ENCODE assay signal across 1 cellular context in genomic region chr7:2631924-2632716, GRCh38.
A peak's percentile ranks its signal among the peaks of the same experiment; 100 is the strongest.
TF ChIP-seq lines count a peak whose summit lies in the region.

TSS of gene TTYH3 (plus strand) at chr7:2631986. CDS start at chr7:2632156, 170 bp downstream.

TF ChIP-seq in HEK293, 187 proteins besides CTCF, POLR2A, EP300 and RAD21 (continued from another document):
- no peak for TF ChIP-seq ZNF501 (tag by site-specific recombination; IDR thresholded peaks at IDR 0.05)
- TF ChIP-seq ZNF24 (tag by site-specific recombination; IDR thresholded peaks at IDR 0.05) = no peak
- no peak for TF ChIP-seq REST (tag by site-specific recombination; IDR thresholded peaks at IDR 0.05)
- no peak for TF ChIP-seq ZNF16 (tag by site-specific recombination; IDR thresholded peaks at IDR 0.05; ENCODE audit: low read depth)
- TF ChIP-seq ZNF248 (tag by site-specific recombination; IDR thresholded peaks at IDR 0.05) = no peak
- no peak for TF ChIP-seq ZNF561 (tag by site-specific recombination; IDR thresholded peaks at IDR 0.05; ENCODE audit: borderline replicate concordance)
- TF ChIP-seq ZNF76 (tag by site-specific recombination; IDR thresholded peaks at IDR 0.05; ENCODE audit: borderline replicate concordance, low read depth) = no peak
- TF ChIP-seq ZNF623 (tag by site-specific recombination; IDR thresholded peaks at IDR 0.05) = no peak
- no peak for TF ChIP-seq MZF1 (tag by site-specific recombination; IDR thresholded peaks at IDR 0.05; ENCODE audit: borderline replicate concordance)
- no peak for TF ChIP-seq ZNF394 (tag by site-specific recombination; IDR thresholded peaks at IDR 0.05; ENCODE audit: borderline replicate concordance)
- TF ChIP-seq GLIS2 (tag by site-specific recombination; IDR thresholded peaks at IDR 0.05) = peak; percentile 3; the same call in 1 of the 2 replicates
- TF ChIP-seq ZNF362 (tag by site-specific recombination; IDR thresholded peaks at IDR 0.05) = no peak
- no peak for TF ChIP-seq GLIS1 (tag by site-specific recombination; IDR thresholded peaks at IDR 0.05)
- TF ChIP-seq ZNF37A (tag by site-specific recombination; IDR thresholded peaks at IDR 0.05) = no peak
- TF ChIP-seq ZNF391 (tag by site-specific recombination; IDR thresholded peaks at IDR 0.05; ENCODE audit: borderline replicate concordance, low read depth) = no peak
- TF ChIP-seq ZBTB49 (tag by site-specific recombination; IDR thresholded peaks at IDR 0.05; ENCODE audit: low read depth) = no peak
- TF ChIP-seq ZNF146 (tag by site-specific recombination; IDR thresholded peaks at IDR 0.05) = no peak
- TF ChIP-seq ZSCAN30 (tag by site-specific recombination; IDR thresholded peaks at IDR 0.05) = no peak
- TF ChIP-seq BCL11B (tag by site-specific recombination; IDR thresholded peaks at IDR 0.05; ENCODE audit: low read depth) = peak; percentile 87
- TF ChIP-seq ZNF792 (tag by site-specific recombination; IDR thresholded peaks at IDR 0.05) = no peak
- TF ChIP-seq ZNF18 (tag by site-specific recombination; IDR thresholded peaks at IDR 0.05) = no peak
- TF ChIP-seq ZNF132 (tag by site-specific recombination; IDR thresholded peaks at IDR 0.05; ENCODE audit: borderline replicate concordance) = no peak
- TF ChIP-seq ZNF155 (tag by site-specific recombination; IDR thresholded peaks at IDR 0.05) = no peak
- peak; percentile 47 for TF ChIP-seq ZBTB26 (tag by site-specific recombination; optimal IDR thresholded peaks at IDR 0.05)
- no peak for TF ChIP-seq REPIN1 (tag by site-specific recombination; IDR thresholded peaks at IDR 0.05; ENCODE audit: low read depth)
- no peak for TF ChIP-seq ZNF513 (tag by site-specific recombination; IDR thresholded peaks at IDR 0.05)
- TF ChIP-seq ZSCAN4 (tag by site-specific recombination; IDR thresholded peaks at IDR 0.05) = no peak
- TF ChIP-seq ZNF184 (tag by site-specific recombination; IDR thresholded peaks at IDR 0.05) = no peak
- no peak for TF ChIP-seq GLI2 (tag by site-specific recombination; IDR thresholded peaks at IDR 0.05; ENCODE audit: borderline replicate concordance, low read depth)
- no peak for TF ChIP-seq ZNF169 (tag by site-specific recombination; IDR thresholded peaks at IDR 0.05)
- TF ChIP-seq ZNF2 (tag by site-specific recombination; IDR thresholded peaks at IDR 0.05) = no peak
- TF ChIP-seq ZBTB44 (tag by site-specific recombination; IDR thresholded peaks at IDR 0.05) = no peak
- TF ChIP-seq GFI1B (tag by site-specific recombination; IDR thresholded peaks at IDR 0.05) = no peak
- TF ChIP-seq ZNF514 (tag by site-specific recombination; IDR thresholded peaks at IDR 0.05) = no peak
- no peak for TF ChIP-seq ZNF404 (tag by site-specific recombination; IDR thresholded peaks at IDR 0.05)
- TF ChIP-seq ZBTB17 (tag by site-specific recombination; IDR thresholded peaks at IDR 0.05) = no peak
- TF ChIP-seq ZNF292 (tag by site-specific recombination; IDR thresholded peaks at IDR 0.05; ENCODE audit: borderline replicate concordance, low read depth) = no peak
